32 cellular contexts compared by ENCODE assay signal in genomic region chr2:145617420-145617819, GRCh38.
"Had no signal": no experiment of that assay in that cellular context is flagged by ENCODE, and none has a peak within 500 bp of the region (broad histone marks: within the 10 kb centered on the region; RNA-seq: fewer than 3 reads in every experiment).

No MANE protein-coding gene starts in this region.

- DNase-seq: activated CD4-positive, alpha-beta memory T cell treated with anti-CD3 and anti-CD28 coated beads for 36 hours; activated CD4-positive, alpha-beta T cell treated with anti-CD3 and anti-CD28 coated beads, Interleukin-2, amount 10 ng/mL, durations not matched to agents 24 days and 14 days; activated CD4-positive, CD25-positive, alpha-beta regulatory T cell treated with anti-CD3 and anti-CD28 coated beads, Interleukin-2, amount 50 U/mL, for 72 hours; activated CD8-positive, alpha-beta memory T cell treated with anti-CD3 and anti-CD28 coated beads, Interleukin-2, amount 50 U/mL, for 4 hours; activated effector memory CD4-positive, alpha-beta T cell treated with anti-CD3 and anti-CD28 coated beads, Interleukin-2, amount 50 U/mL, for 16 hours; activated naive CD4-positive, alpha-beta T cell treated with anti-CD3 and anti-CD28 coated beads for 36 hours; activated naive CD8-positive, alpha-beta T cell treated with anti-CD3 and anti-CD28 coated beads for 36 hours; activated T-cell treated with anti-CD3 and anti-CD28 coated beads, Interleukin-2, amount 50 U/mL, for 1 hour; adrenal gland; aorta; cerebellar nuclear complex; dorsolateral prefrontal cortex; effector memory CD4-positive, alpha-beta T cell; erythroblast; gastrocnemius medialis; glutamatergic neuron; left ventricle myocardium inferior; ovary; sigmoid colon; stimulated activated CD4-positive, alpha-beta T cell treated with anti-CD3 and anti-CD28 coated beads, Interleukin-15, amount 100 ng/mL, for 24 hours; stimulated activated CD4-positive, alpha-beta T cell treated with anti-CD3 and anti-CD28 coated beads, Interleukin-2, amount 100 ng/mL, for 24 hours; stimulated activated naive CD4-positive, alpha-beta T cell; T-helper 17 cell; T1000; tibial artery; upper lobe of right lung; WERI-Rb-1 had no signal

- H3K27ac ChIP-seq: adrenal gland, cardiac muscle cell, coronary artery, dorsolateral prefrontal cortex, gastrocnemius medialis, left ventricle myocardium inferior, ovary, sigmoid colon, suprapubic skin, tibial artery, upper lobe of right lung, WERI-Rb-1 had no signal

- ATAC-seq: gastrocnemius medialis, T-helper 17 cell, upper lobe of right lung had no signal

- H3K4me2 ChIP-seq: smooth muscle cell had no signal

- H3K36me3 ChIP-seq: adrenal gland, cardiac muscle cell, gastrocnemius medialis, left ventricle myocardium inferior, ovary, sigmoid colon, suprapubic skin, tibial artery, upper lobe of right lung, WERI-Rb-1 had no signal

- H3K4me1 ChIP-seq: adrenal gland, gastrocnemius medialis, left ventricle myocardium inferior, sigmoid colon, suprapubic skin, tibial artery, upper lobe of right lung had no signal

- H3K4me3 ChIP-seq: adrenal gland, cardiac muscle cell, coronary artery, dorsolateral prefrontal cortex, gastrocnemius medialis, left ventricle myocardium inferior, lung, ovary, sigmoid colon, smooth muscle cell, suprapubic skin, tibial artery, upper lobe of right lung had no signal

- H3K27me3 ChIP-seq: adrenal gland, cardiac muscle cell, dorsolateral prefrontal cortex, gastrocnemius medialis, ovary, sigmoid colon, suprapubic skin, tibial artery, upper lobe of right lung had no signal

- H3K9me3 ChIP-seq: adrenal gland, gastrocnemius medialis, left ventricle myocardium inferior, ovary, sigmoid colon, suprapubic skin, tibial artery, upper lobe of right lung had no signal
